In the genomic region with DNA sequence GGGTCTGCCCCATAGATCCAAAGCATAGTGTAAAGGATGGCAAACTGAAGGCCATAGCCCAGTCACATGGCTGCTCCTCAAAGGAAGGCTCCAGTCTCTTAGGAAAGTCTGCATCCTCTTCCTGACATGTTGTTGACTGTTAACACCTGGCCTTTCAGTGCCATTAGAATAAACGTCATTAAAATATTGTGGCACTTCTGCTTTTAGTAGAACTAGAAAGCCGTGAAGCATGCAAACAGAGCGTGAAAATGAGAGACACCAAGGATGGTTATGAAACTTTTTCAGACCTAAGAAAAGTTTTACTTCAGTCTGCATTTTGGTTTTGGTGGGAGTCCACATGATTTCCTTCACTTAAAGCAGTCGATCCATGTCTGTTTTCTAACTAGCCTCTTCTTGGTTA, we compare ENCODE assay signal across 12 cellular contexts. TPM values are rescaled to one million over a fixed set of nuclear protein-coding genes. Genes with fewer than 3 reads are reported as not detected.
DNase-seq lines count a peak whose midpoint lies in the region; ATAC-seq and TF ChIP-seq lines count a peak whose summit lies in the region.
"Had no signal": no experiment of that assay in that cellular context is flagged by ENCODE, and none has a peak within 500 bp of the region (broad histone marks: within the 10 kb centered on the region; RNA-seq: fewer than 3 reads in every experiment).

No MANE protein-coding gene starts in this region.

- ATAC-seq in GM18499 (IDR thresholded peaks at IDR 0.05; ENCODE audit: insufficient read depth, unreplicated experiment) (peak; percentile 74), GM19468 (IDR thresholded peaks at IDR 0.05; ENCODE audit: extremely low read depth, unreplicated experiment) (peak; percentile 75), HG02970 (IDR thresholded peaks at IDR 0.05; ENCODE audit: low FRiP score, unreplicated experiment) (peak; percentile 73)
- ATAC-seq: right lobe of liver had no signal

- DNase-seq in Karpas-422 (peak; percentile 92), foreskin fibroblast (no peak), NCI-H82 (lab: John Stamatoyannopoulos, UW) (no peak), NCI-H1105 treated with DMSO at 0.1 percent for 48 hours (lab: John Stamatoyannopoulos, UW) (no peak), RKO (ENCODE audit: low spot score) (no peak)
- DNase-seq: BE2C; effector memory CD4-positive, alpha-beta T cell; right lobe of liver; SJCRH30 had no signal

- H3K4me3 ChIP-seq in Karpas-422 (ENCODE audit: low read length) (peak overlapping the region; percentile 37), foreskin fibroblast (ENCODE audit: low read depth in 1 of 2, low read length in 2 of 2) (no peak overlapping the region)
- H3K4me3 ChIP-seq: right lobe of liver, SJCRH30 had no signal

- peak overlapping the region; percentile 95 for H3K27ac ChIP-seq in Karpas-422 (ENCODE audit: low read length)
- H3K27ac ChIP-seq: right lobe of liver, SJCRH30 had no signal

- no peaks in the 10 kb centered on the region for H4K20me1 ChIP-seq in Karpas-422 (ENCODE audit: insufficient read depth, low read depth, low read length)

- no peaks in the 10 kb centered on the region for H3K27me3 ChIP-seq in Karpas-422 (ENCODE audit: low read length)
- H3K27me3 ChIP-seq: BE2C, SJCRH30 had no signal

- H3K4me2 ChIP-seq in Karpas-422 (ENCODE audit: low read depth, low read length, poor library complexity, severe bottlenecking) = peak overlapping the region; percentile 63

- no peaks in the 10 kb centered on the region for H3K9me2 ChIP-seq in Karpas-422 (replicated peaks; ENCODE audit: insufficient read depth, low read length)

- no peaks in the 10 kb centered on the region for H3K36me3 ChIP-seq in Karpas-422 (ENCODE audit: insufficient read depth, low read length)
- H3K36me3 ChIP-seq: BE2C, right lobe of liver, SJCRH30 had no signal

- H3K4me1 ChIP-seq in Karpas-422 (ENCODE audit: low read length) = peaks cover 63% of the 10 kb centered on the region
- H3K4me1 ChIP-seq: BE2C, right lobe of liver, SJCRH30 had no signal

- H3K79me2 ChIP-seq in Karpas-422 (ENCODE audit: low read length) = no peaks in the 10 kb centered on the region

- no peak for TF ChIP-seq CTCF in foreskin fibroblast (IDR thresholded peaks at IDR 0.05; ENCODE audit: low read depth, low read length)

- H2AFZ ChIP-seq in Karpas-422 (ENCODE audit: low read length) = peak overlapping the region; percentile 38; the same call in 1 of the 2 replicates

- H3K9me3 ChIP-seq in Karpas-422 (ENCODE audit: low read length) = no peaks in the 10 kb centered on the region
- H3K9me3 ChIP-seq: BE2C, right lobe of liver, SJCRH30 had no signal

- peak overlapping the region; percentile 59 for H3K9ac ChIP-seq in Karpas-422 (ENCODE audit: low read length)

RNA-seq across cellular contexts. Expression of gene AFF2, which starts 41.1 kb away (rescaled TPM):
- 80.7 and 231 TPM in 2 replicates for total RNA-seq in Karpas-422 (2014; rRNA removed; shearing (Covaris generic); ENCODE audit: low replicate concordance)
